In the genomic region with DNA sequence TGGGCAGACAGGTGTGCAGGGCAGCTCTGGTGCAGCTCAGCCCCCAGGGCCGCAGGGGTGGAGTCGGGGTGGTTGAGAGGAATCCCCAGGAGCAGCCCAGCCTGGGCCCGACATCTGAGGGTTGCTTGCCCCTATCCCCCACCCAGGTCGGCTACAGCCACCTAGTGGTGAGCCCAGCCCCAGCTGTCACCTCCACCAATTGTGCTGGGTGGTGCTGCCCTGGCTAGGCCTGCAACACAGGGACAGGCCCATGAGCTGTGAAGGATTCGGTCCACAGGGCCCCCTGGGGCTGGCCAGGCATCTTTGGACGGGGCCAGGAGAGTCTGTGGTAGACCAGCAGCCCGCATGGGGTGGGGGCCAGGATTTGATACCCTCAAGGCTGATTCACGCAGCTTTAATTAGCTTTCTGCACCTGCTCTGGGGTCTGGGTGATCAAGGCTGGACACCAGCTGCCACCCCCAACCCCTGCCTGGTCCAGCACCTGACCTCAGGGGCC, we compare ENCODE assay signal across 9 cellular contexts. TPM values are rescaled to one million over a fixed set of nuclear protein-coding genes. Genes with fewer than 3 reads are reported as not detected.
DNase-seq lines count a peak whose midpoint lies in the region; ATAC-seq and TF ChIP-seq lines count a peak whose summit lies in the region.
"Had no signal": no experiment of that assay in that cellular context is flagged by ENCODE, and none has a peak within 500 bp of the region (broad histone marks: within the 10 kb centered on the region; RNA-seq: fewer than 3 reads in every experiment).

No MANE protein-coding gene starts in this region.

- H2BK120ac ChIP-seq in H9 (ENCODE audit: low read depth, low read length, poor library complexity, severe bottlenecking) = no peak overlapping the region

- H3K27me3 Mint-ChIP-seq in H9 (ENCODE audit: low read depth) = no peaks in the 10 kb centered on the region
- H3K27me3 Mint-ChIP-seq: stimulated activated naive CD8-positive, alpha-beta T cell treated with anti-CD3 and anti-CD28 coated beads, Interleukin-15, Interleukin-2, amounts not matched to agents 100 ng/mL and 50 ng/mL, for 24 hours had no signal

- H3K9me3 Mint-ChIP-seq in H9 = no peaks in the 10 kb centered on the region
- H3K9me3 Mint-ChIP-seq: stimulated activated naive CD8-positive, alpha-beta T cell treated with anti-CD3 and anti-CD28 coated beads, Interleukin-15, Interleukin-2, amounts not matched to agents 100 ng/mL and 50 ng/mL, for 24 hours had no signal

- H3K36me3 Mint-ChIP-seq in H9 (ENCODE audit: insufficient read depth in 1 of 3, low read depth in 3 of 3) = peaks cover 3 to 8% (median 3%) of the 10 kb centered on the region in 3 experiments; a peak in 4 of 7 replicates

- DNase-seq in DMS153 (lab: John Stamatoyannopoulos, UW) (peak; percentile 13), H9 (peak; percentile 92), NT2/D1 (ENCODE audit: low read depth, low spot score) (peak; percentile 44), heart right ventricle (peak; percentile 53 to 63), epidermal melanocyte (ENCODE audit: insufficient read length, low spot score) (no peak), NOMO-1 treated with dmso at 0.1 percent for 144 hours (lab: John Stamatoyannopoulos, UW; ENCODE audit: unreplicated experiment) (no peak)
- peak; percentile 27 for DNase-seq in activated T-helper 9 cell treated with anti-CD3 and anti-CD28 coated beads, Interleukin-2, amount 50 U/mL, for 16 hours (ENCODE audit: low read depth)
- peak; percentile 18 to 32 for DNase-seq in stimulated activated CD4-positive, alpha-beta T cell treated with anti-CD3 and anti-CD28 coated beads, Interleukin-1b, Interleukin-23, amount 100 ng/mL, for 4 hours (ENCODE audit: low read depth in 2 of 2)

- peaks cover 3% of the 10 kb centered on the region for H4K20me1 ChIP-seq in H9 (ENCODE audit: control insufficient read depth, insufficient read depth, insufficient read length)

- no peak overlapping the region for H4K8ac ChIP-seq in H9 (replicated peaks; ENCODE audit: insufficient read length, low read depth, low read length)

- H3K27me3 ChIP-seq in H9 (ENCODE audit: insufficient read depth, low read length) (no peaks in the 10 kb centered on the region), NT2/D1 (ENCODE audit: insufficient read depth, insufficient read length) (no peaks in the 10 kb centered on the region), heart right ventricle (no peaks in the 10 kb centered on the region)

- no peak overlapping the region for H3K4me2 ChIP-seq in H9 (ENCODE audit: insufficient read depth, insufficient read length, low read length)

- H4K5ac ChIP-seq in H9 (ENCODE audit: insufficient read length, low read depth, low read length) = no peak overlapping the region

- H3K9ac ChIP-seq in H9 (ENCODE audit: extremely low read depth, insufficient read length, low read length) (no peak overlapping the region), NT2/D1 (ENCODE audit: insufficient read length, low read depth) (no peak overlapping the region)

- no CpG with 5 or more reads among the region's 8 CpGs for WGBS in H9 (ENCODE audit: extremely low coverage, insufficient read length, low lambda C conversion rate)
- WGBS in heart right ventricle, 2 donors = 59 to 72% methylated on average over 8 of the region's 8 CpGs

- no peaks in the 10 kb centered on the region for H3K23me2 ChIP-seq in H9 (ENCODE audit: insufficient read length, low read depth, low read length, poor library complexity, severe bottlenecking)

- no peaks in the 10 kb centered on the region for H3K79me2 ChIP-seq in H9 (ENCODE audit: insufficient read depth, low read length)

- H3K4me1 ChIP-seq in H9 (ENCODE audit: insufficient read depth, low read length) (peaks cover 2% of the 10 kb centered on the region; the same call in 1 of the 2 replicates), NT2/D1 (ENCODE audit: insufficient read depth, insufficient read length) (peaks cover 22% of the 10 kb centered on the region), heart right ventricle (peaks cover 34 to 57% (median 44%) of the 10 kb centered on the region in 9 donors)

- H3K4me3 ChIP-seq in NT2/D1 (ENCODE audit: insufficient read length, low read depth) (no peak overlapping the region), heart right ventricle (peak overlapping the region in 6 of 10 donors; percentile 3 to 33 (median 30))

- no peak overlapping the region for H3K4ac ChIP-seq in H9 (ENCODE audit: low read depth, low read length)

- H3K27ac Mint-ChIP-seq in H9 = no peak overlapping the region; a peak in 1 of 7 replicates

- no peak overlapping the region for H3K18ac ChIP-seq in H9 (ENCODE audit: insufficient read length, low read depth, low read length)

- peaks cover 3 to 13% of the 10 kb centered on the region in 2 experiments for H3K4me1 Mint-ChIP-seq in H9

- intact Hi-C loops in heart right ventricle (cut with DNase I) = loop anchor here in 1 of 10 donors (5.0 kb wide), 1 partner anchor 61 kb away; no protein-coding TSS in a partner anchor

- H3K14ac ChIP-seq in H9 (ENCODE audit: insufficient read depth, low read length) = no peak overlapping the region

- no peak overlapping the region for H2BK15ac ChIP-seq in H9 (ENCODE audit: low read depth, low read length)

- H3T11ph ChIP-seq in H9 (ENCODE audit: low read length) = no peak overlapping the region

- H2BK5ac ChIP-seq in H9 (ENCODE audit: insufficient read length, low read length) = no peak overlapping the region

- H3K9me3 ChIP-seq in H9 (ENCODE audit: control insufficient read depth, low read depth, low read length) = no peaks in the 10 kb centered on the region
- no peaks in the 10 kb centered on the region for H3K9me3 ChIP-seq in NT2/D1 (ENCODE audit: insufficient read depth, low read length)
- no peaks in the 10 kb centered on the region for H3K9me3 ChIP-seq in heart right ventricle

- no peak overlapping the region for H2BK20ac ChIP-seq in H9 (ENCODE audit: low read depth, low read length, poor library complexity, severe bottlenecking)

- no peaks in the 10 kb centered on the region for H3K79me1 ChIP-seq in H9 (ENCODE audit: insufficient read depth, low read depth, low read length, poor library complexity, severe bottlenecking)

- H2AFZ ChIP-seq in H9 (ENCODE audit: low read length) = no peak overlapping the region

- no peak overlapping the region for H3K23ac ChIP-seq in H9 (ENCODE audit: insufficient read length, low read depth, low read length)

- H3K27ac ChIP-seq in H9 (ENCODE audit: insufficient read length, low read depth, low read length) (no peak overlapping the region), heart right ventricle (peak overlapping the region; percentile 35 to 91 (median 80))

- no peak overlapping the region for H2AK5ac ChIP-seq in H9 (ENCODE audit: insufficient read length, low read length)

- H3K4me3 Mint-ChIP-seq in H9 = no peak overlapping the region
- H3K4me3 Mint-ChIP-seq: stimulated activated naive CD8-positive, alpha-beta T cell treated with anti-CD3 and anti-CD28 coated beads, Interleukin-15, Interleukin-2, amounts not matched to agents 100 ng/mL and 50 ng/mL, for 24 hours had no signal

- ATAC-seq in heart right ventricle = peak; percentile 24 to 64 (median 58)

- no peak overlapping the region for H3K56ac ChIP-seq in H9 (ENCODE audit: insufficient read length, low read depth, low read length)

- no peak overlapping the region for H4K91ac ChIP-seq in H9 (ENCODE audit: insufficient read length, low read depth, low read length)

- TF ChIP-seq CTCF in H9 (conservative IDR thresholded peaks at IDR 0.05) (peak; percentile 88), heart right ventricle (IDR thresholded peaks at IDR 0.05) (peak in 8 of 9 donors; percentile 53 to 67 (median 56))

- H2BK12ac ChIP-seq in H9 (ENCODE audit: insufficient read length, low read depth, low read length) = no peak overlapping the region

- H3K36me3 ChIP-seq in NT2/D1 (ENCODE audit: insufficient read depth, insufficient read length, low read length) (peaks cover 7% of the 10 kb centered on the region), heart right ventricle (no peaks in the 10 kb centered on the region)

RNA-seq across cellular contexts. Expression of a gene that starts 29.5 kb away (rescaled TPM):
- total RNA-seq in H9 (2021) (18.3 and 19.0 TPM in 2 replicates), heart right ventricle (1 to 10 TPM in 5 of 10 donors, under 1 TPM in 5; 0.56 to 2.5 (median 0.93) TPM)
- polyA plus RNA-seq in heart right ventricle = 1 to 10 TPM in 1 of 2 donors, under 1 TPM in 1; 0.59 to 1.5 TPM

Comparison
In these comparisons a context has a peak if more than half of its experiments do, and no peak if none do; other contexts are left out.
1. DNase-seq: peak in DMS153 (single experiment), H9 (single experiment), NT2/D1 (single experiment), activated T-helper 9 cell treated with anti-CD3 and anti-CD28 coated beads, Interleukin-2, amount 50 U/mL, for 16 hours (single experiment), heart right ventricle (2 of 2) and stimulated activated CD4-positive, alpha-beta T cell treated with anti-CD3 and anti-CD28 coated beads, Interleukin-1b, Interleukin-23, amount 100 ng/mL, for 4 hours (2 of 2); none in epidermal melanocyte (single experiment) and NOMO-1 treated with dmso at 0.1 percent for 144 hours (single experiment).